ENCODE assay signal across 8 cellular contexts in the genomic region with DNA sequence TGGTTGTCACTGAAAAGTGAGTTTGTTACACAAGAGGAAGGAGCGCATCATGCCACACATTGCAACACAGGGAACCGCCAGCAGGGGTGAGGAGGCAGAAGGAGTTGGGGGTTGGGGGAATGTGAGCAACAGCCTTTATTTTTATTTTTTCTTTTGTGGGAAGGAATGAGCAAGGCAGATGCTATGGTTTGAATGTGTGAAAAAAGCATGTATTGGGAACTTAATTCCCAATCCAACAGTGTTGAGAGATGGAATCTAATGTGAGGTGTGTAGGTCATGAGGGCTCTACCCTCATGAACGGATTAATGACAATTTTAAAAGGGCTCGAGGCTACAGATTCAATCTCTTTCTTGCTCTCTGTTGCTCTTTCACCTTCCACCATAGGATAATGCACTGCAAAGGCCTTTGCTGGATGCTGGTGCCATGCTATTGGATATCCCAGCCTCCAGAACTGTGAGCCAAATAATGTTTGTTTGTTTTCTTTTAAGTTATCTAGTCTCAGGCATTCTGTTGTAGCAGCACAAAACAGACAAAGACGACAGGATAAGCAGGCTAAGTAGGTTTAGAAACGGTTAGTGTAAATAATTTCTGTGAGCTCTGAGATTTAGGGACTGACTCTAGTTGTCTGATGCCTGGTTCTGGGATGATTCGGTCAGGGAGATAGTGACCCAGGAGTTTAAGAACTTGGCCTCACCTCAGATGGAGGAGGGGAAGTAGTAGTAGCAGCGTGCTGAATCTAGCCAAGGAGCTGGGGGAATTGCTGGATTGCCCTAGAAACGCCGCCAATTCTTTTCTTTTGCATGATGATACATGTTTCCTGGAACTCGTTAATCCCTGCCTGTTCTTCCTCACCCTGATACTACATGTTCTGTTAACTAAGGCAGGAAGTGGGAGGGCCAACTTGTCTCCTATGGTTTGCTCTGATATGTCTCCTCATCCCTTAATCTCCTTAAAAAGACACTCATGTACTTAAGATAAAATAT.
DNase-seq lines count a peak whose midpoint lies in the region; ATAC-seq and TF ChIP-seq lines count a peak whose summit lies in the region.

No MANE protein-coding gene starts in this region.

- H3K79me2 ChIP-seq in ACC112 (ENCODE audit: control insufficient read depth, insufficient read depth, low read length, unreplicated experiment), result no peaks in the 10 kb centered on the region
- H3K79me2 ChIP-seq in SK-N-SH (ENCODE audit: insufficient read depth), result no peaks in the 10 kb centered on the region

- H2AFZ ChIP-seq in ACC112 (ENCODE audit: low read length, unreplicated experiment) (peak overlapping the region; percentile 46), SK-N-SH (ENCODE audit: low read depth) (0 out of 2 replicates have a peak overlapping the region, but pooled peaks have one; percentile 55)

- no peak overlapping the region for H3K9ac ChIP-seq in SK-N-SH

- TF ChIP-seq EP300 in SK-N-SH (IDR thresholded peaks at IDR 0.05; ENCODE audit: borderline replicate concordance in 1 of 2, low read depth in 1 of 2, low read length in 1 of 2), result no peak

- H3K9me3 ChIP-seq in SK-N-SH, result no peaks in the 10 kb centered on the region

- H3K4me1 ChIP-seq in ACC112 (ENCODE audit: control insufficient read depth, insufficient read depth, low read length, unreplicated experiment), result peaks cover 24% of the 10 kb centered on the region
- H3K4me1 ChIP-seq in SK-N-SH (ENCODE audit: control insufficient read depth in 1 of 2, insufficient read depth in 2 of 2, low read depth in 1 of 2, low read length in 1 of 2), result 0 out of 4 replicates have a peak, but pooled peaks cover 0 to 3% of the 10 kb centered on the region in 2 experiments

- WGBS in SK-N-SH (ENCODE audit: low lambda C conversion rate), result 15% methylated on average over 10 of the region's 11 CpGs

- DNase-seq in H7 (peak; percentile 5), SK-N-SH (no peak), left ventricle myocardium superior (no peak), C1 segment of cervical spinal cord (lab: John Stamatoyannopoulos, UW) (no peak)
- no peak for DNase-seq in activated naive CD4-positive, alpha-beta T cell (lab: John Stamatoyannopoulos, UW)

- H4K20me1 ChIP-seq in SK-N-SH (ENCODE audit: insufficient read depth), result no peaks in the 10 kb centered on the region

- no peak overlapping the region for H3K4me2 ChIP-seq in SK-N-SH

- H3F3A ChIP-seq in SK-N-SH (replicated peaks; ENCODE audit: insufficient read depth), result peaks cover 3% of the 10 kb centered on the region

- no peaks in the 10 kb centered on the region for H3K36me3 ChIP-seq in ACC112 (ENCODE audit: insufficient read depth, low read length)
- no peaks in the 10 kb centered on the region for H3K36me3 ChIP-seq in H7 (replicated peaks; ENCODE audit: control insufficient read depth, insufficient read depth, low read length)
- H3K36me3 ChIP-seq in SK-N-SH (replicated peaks in 1 of 2; ENCODE audit: control insufficient read depth in 1 of 2, insufficient read depth in 2 of 2, low read length in 1 of 2), result no peaks in the 10 kb centered on the region

- H3K9me2 ChIP-seq in SK-N-SH, result no peaks in the 10 kb centered on the region

- POLR2A ChIA-PET in SK-N-SH (lab: Yijun Ruan, JAX), result no interaction called here

- H3K27ac ChIP-seq in ACC112 (ENCODE audit: low read depth, low read length) (peak overlapping the region; percentile 33; the same call in 1 of the 2 replicates), SK-N-SH (ENCODE audit: low read depth in 2 of 2, low read length in 1 of 2) (no peak overlapping the region; a peak in 1 of 4 replicates)

- TF ChIP-seq CTCF in SK-N-SH (IDR thresholded peaks at IDR 0.05), result peak; percentile 38; the same call in 1 of the 2 replicates

- H3K4me3 ChIP-seq in ACC112 (ENCODE audit: low read depth, low read length) (no peak overlapping the region), H7 (ENCODE audit: insufficient read depth, low read depth, low read length) (no peak overlapping the region), SK-N-SH (ENCODE audit: low read depth in 2 of 2, low read length in 1 of 2) (no peak overlapping the region)

- intact Hi-C loops in left ventricle myocardium superior (cut with micrococcal nuclease), result no loop called here

- ATAC-seq in left ventricle myocardium superior (peak; percentile 80), GM21515 (IDR thresholded peaks at IDR 0.05; ENCODE audit: unreplicated experiment) (no peak), GM18870 (IDR thresholded peaks at IDR 0.05; ENCODE audit: unreplicated experiment) (no peak)

- CTCF ChIA-PET in SK-N-SH (lab: Yijun Ruan, JAX), result no interaction called here

- H3K27me3 ChIP-seq in ACC112 (ENCODE audit: insufficient read depth, low read length), result no peaks in the 10 kb centered on the region
- no peaks in the 10 kb centered on the region for H3K27me3 ChIP-seq in H7 (ENCODE audit: control insufficient read depth, insufficient read depth, low read length)
- no peaks in the 10 kb centered on the region; the same call in 1 of the 2 replicates for H3K27me3 ChIP-seq in SK-N-SH (ENCODE audit: insufficient read depth)

- no peak for TF ChIP-seq RAD21 in SK-N-SH (IDR thresholded peaks at IDR 0.05; ENCODE audit: low read length)

TF ChIP-seq in SK-N-SH, 30 proteins besides CTCF, POLR2A, EP300 and RAD21:
- TF ChIP-seq, protein P1, sequence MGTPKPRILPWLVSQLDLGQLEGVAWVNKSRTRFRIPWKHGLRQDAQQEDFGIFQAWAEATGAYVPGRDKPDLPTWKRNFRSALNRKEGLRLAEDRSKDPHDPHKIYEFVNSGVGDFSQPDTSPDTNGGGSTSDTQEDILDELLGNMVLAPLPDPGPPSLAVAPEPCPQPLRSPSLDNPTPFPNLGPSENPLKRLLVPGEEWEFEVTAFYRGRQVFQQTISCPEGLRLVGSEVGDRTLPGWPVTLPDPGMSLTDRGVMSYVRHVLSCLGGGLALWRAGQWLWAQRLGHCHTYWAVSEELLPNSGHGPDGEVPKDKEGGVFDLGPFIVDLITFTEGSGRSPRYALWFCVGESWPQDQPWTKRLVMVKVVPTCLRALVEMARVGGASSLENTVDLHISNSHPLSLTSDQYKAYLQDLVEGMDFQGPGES (IDR thresholded peaks at IDR 0.05; ENCODE audit: low read depth, low read length), result no peak
- no peak for TF ChIP-seq EZH2phosphoT487 (IDR thresholded peaks at IDR 0.05; ENCODE audit: borderline replicate concordance, low read depth)
- TF ChIP-seq, protein P2, sequence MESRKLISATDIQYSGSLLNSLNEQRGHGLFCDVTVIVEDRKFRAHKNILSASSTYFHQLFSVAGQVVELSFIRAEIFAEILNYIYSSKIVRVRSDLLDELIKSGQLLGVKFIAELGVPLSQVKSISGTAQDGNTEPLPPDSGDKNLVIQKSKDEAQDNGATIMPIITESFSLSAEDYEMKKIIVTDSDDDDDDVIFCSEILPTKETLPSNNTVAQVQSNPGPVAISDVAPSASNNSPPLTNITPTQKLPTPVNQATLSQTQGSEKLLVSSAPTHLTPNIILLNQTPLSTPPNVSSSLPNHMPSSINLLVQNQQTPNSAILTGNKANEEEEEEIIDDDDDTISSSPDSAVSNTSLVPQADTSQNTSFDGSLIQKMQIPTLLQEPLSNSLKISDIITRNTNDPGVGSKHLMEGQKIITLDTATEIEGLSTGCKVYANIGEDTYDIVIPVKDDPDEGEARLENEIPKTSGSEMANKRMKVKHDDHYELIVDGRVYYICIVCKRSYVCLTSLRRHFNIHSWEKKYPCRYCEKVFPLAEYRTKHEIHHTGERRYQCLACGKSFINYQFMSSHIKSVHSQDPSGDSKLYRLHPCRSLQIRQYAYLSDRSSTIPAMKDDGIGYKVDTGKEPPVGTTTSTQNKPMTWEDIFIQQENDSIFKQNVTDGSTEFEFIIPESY (IDR thresholded peaks at IDR 0.05; ENCODE audit: borderline replicate concordance, low read depth), result no peak
- no peak for TF ChIP-seq RFX5 (IDR thresholded peaks at IDR 0.05; ENCODE audit: low read length)
- no peak for TF ChIP-seq GATA2 (CRISPR knock-in tag; IDR thresholded peaks at IDR 0.05)
- no peak for TF ChIP-seq YY1 (IDR thresholded peaks at IDR 0.05; ENCODE audit: low read depth)
- TF ChIP-seq TEAD4 (IDR thresholded peaks at IDR 0.05; ENCODE audit: borderline replicate concordance, insufficient read depth), result no peak
- no peak for TF ChIP-seq TCF12 (IDR thresholded peaks at IDR 0.05)
- TF ChIP-seq, protein P3, sequence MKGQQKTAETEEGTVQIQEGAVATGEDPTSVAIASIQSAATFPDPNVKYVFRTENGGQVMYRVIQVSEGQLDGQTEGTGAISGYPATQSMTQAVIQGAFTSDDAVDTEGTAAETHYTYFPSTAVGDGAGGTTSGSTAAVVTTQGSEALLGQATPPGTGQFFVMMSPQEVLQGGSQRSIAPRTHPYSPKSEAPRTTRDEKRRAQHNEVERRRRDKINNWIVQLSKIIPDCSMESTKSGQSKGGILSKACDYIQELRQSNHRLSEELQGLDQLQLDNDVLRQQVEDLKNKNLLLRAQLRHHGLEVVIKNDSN (IDR thresholded peaks at IDR 0.05; ENCODE audit: borderline replicate concordance, low read depth), result no peak
TF ChIP-seq in SK-N-SH: peak in this region for 0.
